19 cellular contexts compared by ENCODE assay signal in the genomic region with DNA sequence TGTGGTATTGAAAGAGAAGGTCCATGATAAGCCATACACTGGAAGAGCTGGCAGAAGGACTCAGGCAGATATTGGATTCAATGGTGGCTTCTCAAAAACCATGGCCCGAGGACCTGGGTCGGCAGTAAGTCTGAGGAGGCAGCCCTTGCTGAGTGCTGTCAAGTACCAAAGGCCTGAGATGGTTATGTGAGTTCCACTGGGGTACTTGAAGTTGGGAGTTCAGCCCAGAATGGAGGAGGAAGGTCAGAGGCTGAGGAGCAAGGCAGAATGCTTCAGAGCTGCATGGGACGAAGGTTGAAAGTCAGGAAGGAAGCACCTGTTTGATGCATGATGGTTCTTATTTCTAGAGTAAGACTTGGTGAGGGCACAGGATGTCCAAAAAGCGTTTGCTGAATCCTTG.
"Had no signal": no experiment of that assay in that cellular context is flagged by ENCODE, and none has a peak within 500 bp of the region (broad histone marks: within the 10 kb centered on the region; RNA-seq: fewer than 3 reads in every experiment).

No MANE protein-coding gene starts in this region.

- DNase-seq: Karpas-422, KG1, MG63, NCI-H1092, NCI-H1436, NCI-H187, NCI-H2029, NCI-H2081 treated with DMSO at 0.1 percent for 48 hours, NCI-H2171, NCI-H226, NCI-H446, NCI-H510A, NCI-H524 treated with DMSO at 0.1 percent for 48 hours, NCI-H69, NCI-H774, Right ventricle myocardium superior, RPMI8226, SK-N-SH had no signal

- H3K9ac ChIP-seq: SK-N-SH had no signal

- H3K9me3 ChIP-seq: MG63, SK-N-SH had no signal

- H3K27me3 ChIP-seq: MG63 had no signal

- H3K4me3 ChIP-seq: MG63 had no signal

- H3K27ac ChIP-seq: HL-60 had no signal

- H3K36me3 ChIP-seq: MG63 had no signal

- H3K4me2 ChIP-seq: SK-N-SH had no signal
